ENCODE assay signal across 14 cellular contexts in the genomic region with DNA sequence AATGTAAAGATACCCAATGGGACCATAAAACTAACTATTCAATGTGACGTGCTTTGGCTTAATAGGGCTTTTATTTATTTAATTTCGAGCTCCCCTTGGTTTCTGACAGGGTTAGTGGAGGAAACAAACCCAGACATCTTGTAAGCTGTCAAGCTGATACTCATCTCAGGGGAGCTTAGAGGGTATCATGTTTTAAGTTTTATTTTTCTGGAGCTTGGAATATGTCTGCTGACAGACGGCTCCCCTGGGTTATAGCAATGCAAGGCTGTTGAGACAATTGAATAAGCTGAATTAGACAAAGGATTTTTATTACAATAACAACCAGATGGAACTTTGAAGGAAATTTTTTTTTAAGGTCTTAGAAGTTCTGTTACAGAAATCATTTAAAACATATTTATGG.
"Had no signal": no experiment of that assay in that cellular context is flagged by ENCODE, and none has a peak within 500 bp of the region (broad histone marks: within the 10 kb centered on the region; RNA-seq: fewer than 3 reads in every experiment).

No MANE protein-coding gene starts in this region.

- DNase-seq: KBM-7, NCI-H1092, NCI-H1105 treated with DMSO at 0.1 percent for 48 hours, NCI-H1417 treated with DMSO at 0.1 percent for 48 hours, NCI-H146, NCI-H187, NCI-H2029, NCI-H2081 treated with DMSO at 0.1 percent for 48 hours, NCI-H2227 treated with DMSO at 0.1 percent for 48 hours, NCI-H526 treated with DMSO at 0.1 percent for 48 hours, NCI-H774, Right ventricle myocardium superior, RPMI8226, SIG-M5 had no signal
